8 cellular contexts compared by ENCODE assay signal in the genomic region with DNA sequence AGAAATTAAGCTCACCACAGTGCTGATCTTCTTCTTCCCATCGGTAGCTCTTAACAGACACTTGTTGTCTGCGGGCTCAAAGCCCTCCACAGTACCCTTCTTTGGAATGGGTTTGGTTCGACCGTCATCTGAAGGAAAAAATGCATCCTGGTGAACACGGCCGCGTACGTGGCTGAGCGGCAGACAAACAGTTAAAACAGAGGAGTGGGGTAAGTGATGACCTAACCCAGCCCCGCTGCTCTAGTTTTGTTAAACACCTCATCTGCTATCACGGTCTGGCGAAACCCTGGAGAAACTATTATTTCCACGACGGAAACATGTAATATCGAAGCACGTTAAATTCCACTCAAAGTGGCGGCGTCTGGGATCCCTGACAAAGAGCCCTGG. TPM values are rescaled to one million over a fixed set of nuclear protein-coding genes. Genes with fewer than 3 reads are reported as not detected.
DNase-seq lines count a peak whose midpoint lies in the region; ATAC-seq, FAIRE-seq and TF ChIP-seq lines count a peak whose summit lies in the region.

No MANE protein-coding gene starts in this region.

- no peaks in the 10 kb centered on the region for H3K9me3 ChIP-seq in neural progenitor cell (ENCODE audit: low read depth)

- H3K36me3 ChIP-seq in GM06990 (ENCODE audit: control insufficient read depth, insufficient read depth, low read length) (peaks cover 10% of the 10 kb centered on the region), neural progenitor cell (peaks cover 11% of the 10 kb centered on the region)

- DNase-seq in GM06990 (ENCODE audit: extremely low read depth, insufficient read length) (no peak), RKO (ENCODE audit: low spot score) (peak; percentile 72), epithelial cell of prostate (ENCODE audit: low read depth, low spot score) (no peak), neural progenitor cell (ENCODE audit: low spot score) (no peak), middle frontal gyrus (ENCODE audit: extremely low spot score, low spot score) (no peak), HTR-8/SVneo (ENCODE audit: insufficient read length, low spot score) (no peak)
- no peak for DNase-seq in activated effector memory CD4-positive, alpha-beta T cell treated with Interleukin-2 at 50 U/mL for 16 hours

- H2AFZ ChIP-seq in neural progenitor cell (replicated peaks), result peak overlapping the region; percentile 14

- no peaks in the 10 kb centered on the region for H3K27me3 ChIP-seq in GM06990 (replicated peaks; ENCODE audit: control insufficient read depth, insufficient read depth, low read length)
- no peaks in the 10 kb centered on the region for H3K27me3 ChIP-seq in neural progenitor cell

- no peak for FAIRE-seq in HTR-8/SVneo (lab: Jason Lieb, UNC)

- H3K9ac ChIP-seq in neural progenitor cell, result peak overlapping the region; percentile 78

- H3K4me1 Mint-ChIP-seq in neural progenitor cell, result peaks cover 19% of the 10 kb centered on the region

- peak overlapping the region; percentile 86 for H3K27ac ChIP-seq in epithelial cell of prostate
- peak overlapping the region; percentile 88 for H3K27ac ChIP-seq in neural progenitor cell

- H3K4me1 ChIP-seq in neural progenitor cell, result peaks cover 6% of the 10 kb centered on the region

- peak overlapping the region; percentile 95 for H3K27ac Mint-ChIP-seq in neural progenitor cell

- TF ChIP-seq CTCF in GM06990 (IDR thresholded peaks at IDR 0.05; ENCODE audit: insufficient read depth, low read length, poor library complexity, severe bottlenecking) (no peak), neural progenitor cell (IDR thresholded peaks at IDR 0.05) (no peak)

- peak overlapping the region; percentile 99 for H3K4me3 Mint-ChIP-seq in neural progenitor cell

- H3K79me2 ChIP-seq in neural progenitor cell (ENCODE audit: low read depth), result peaks cover 27% of the 10 kb centered on the region

- no peak for ATAC-seq in HG02870 (IDR thresholded peaks at IDR 0.05; ENCODE audit: unreplicated experiment)

- peak overlapping the region; percentile 97 for H3K4me2 ChIP-seq in neural progenitor cell

- H3K4me3 ChIP-seq in GM06990 (replicated peaks; ENCODE audit: low read depth, low read length) (peak overlapping the region; percentile 99), neural progenitor cell (peak overlapping the region; percentile 79)

- H3K27me3 Mint-ChIP-seq in neural progenitor cell (ENCODE audit: insufficient read depth, low read depth), result peaks cover 4% of the 10 kb centered on the region

- H3F3A ChIP-seq in neural progenitor cell (ENCODE audit: low read depth), result peaks cover 11% of the 10 kb centered on the region

- H3K9me3 Mint-ChIP-seq in neural progenitor cell, result no peaks in the 10 kb centered on the region

- H4K20me1 ChIP-seq in neural progenitor cell (ENCODE audit: low read depth), result peaks cover 16% of the 10 kb centered on the region

- H3K36me3 Mint-ChIP-seq in neural progenitor cell, result peaks cover 20% of the 10 kb centered on the region

RNA-seq across cellular contexts. Expression of gene SRP14, which starts 0.7 kb away (rescaled TPM):
- total RNA-seq in neural progenitor cell (ENCODE audit: low replicate concordance), result 250 and 461 TPM in 2 replicates
